ENCODE assay signal across 1 cellular context in genomic region chr4:150315175-150315574, GRCh38.
A peak's percentile ranks its signal among the peaks of the same experiment; 100 is the strongest.
TF ChIP-seq lines count a peak whose summit lies in the region.

No MANE protein-coding gene starts in this region.

TF ChIP-seq in K562, 482 proteins besides CTCF, POLR2A, EP300 and RAD21 (continued from another document and continues in another):
- TF ChIP-seq ZNF407 (IDR thresholded peaks at IDR 0.05; ENCODE audit: low read depth) (peak; percentile 44; the same call in 1 of the 2 replicates), POLR2B (IDR thresholded peaks at IDR 0.05; ENCODE audit: low read depth, partially characterized antibody) (no peak), ZNF717 (CRISPR knock-in tag; IDR thresholded peaks at IDR 0.05) (no peak), CBX1 (IDR thresholded peaks at IDR 0.05; ENCODE audit: low read depth) (no peak), TBL1XR1 (IDR thresholded peaks at IDR 0.05; ENCODE audit: low read length in 2 of 2) (no peak), PHF20 (IDR thresholded peaks at IDR 0.05; ENCODE audit: partially characterized antibody) (no peak), MTF1 (CRISPR knock-in tag; IDR thresholded peaks at IDR 0.05; ENCODE audit: borderline replicate concordance) (no peak), PURB (CRISPR knock-in tag; IDR thresholded peaks at IDR 0.05; ENCODE audit: low read depth) (no peak), POLR2AphosphoS2 (IDR thresholded peaks at IDR 0.05; ENCODE audit: low read length) (no peak), GTF2F1 (IDR thresholded peaks at IDR 0.05; ENCODE audit: low read depth, low read length) (no peak), SMAD1 (IDR thresholded peaks at IDR 0.05; ENCODE audit: low read depth, low read length, partially characterized antibody) (no peak), PRPF4 (IDR thresholded peaks at IDR 0.05; ENCODE audit: insufficient read depth, low read depth, low read length, poor library complexity, severe bottlenecking) (no peak), ZNF197 (CRISPR knock-in tag; IDR thresholded peaks at IDR 0.05; ENCODE audit: low read depth) (peak; percentile 48; the same call in 1 of the 2 replicates), ZNF140 (CRISPR knock-in tag; IDR thresholded peaks at IDR 0.05) (no peak), NELFE (IDR thresholded peaks at IDR 0.05; ENCODE audit: insufficient read depth, insufficient read length) (no peak), MYNN (IDR thresholded peaks at IDR 0.05) (no peak), MYNN (CRISPR knock-in tag; IDR thresholded peaks at IDR 0.05) (no peak), SMC3 (conservative IDR thresholded peaks at IDR 0.05; ENCODE audit: insufficient read depth, low read depth, low read length) (no peak), CTCFL (IDR thresholded peaks at IDR 0.05; ENCODE audit: borderline replicate concordance, insufficient read depth, low read depth, low read length, poor library complexity, severe bottlenecking) (no peak), ZNF175 (CRISPR knock-in tag; IDR thresholded peaks at IDR 0.05; ENCODE audit: low read depth) (peak; percentile 60; the same call in 1 of the 2 replicates), HDAC8 (tag; IDR thresholded peaks at IDR 0.05) (no peak)
- TF ChIP-seq, protein P1, sequence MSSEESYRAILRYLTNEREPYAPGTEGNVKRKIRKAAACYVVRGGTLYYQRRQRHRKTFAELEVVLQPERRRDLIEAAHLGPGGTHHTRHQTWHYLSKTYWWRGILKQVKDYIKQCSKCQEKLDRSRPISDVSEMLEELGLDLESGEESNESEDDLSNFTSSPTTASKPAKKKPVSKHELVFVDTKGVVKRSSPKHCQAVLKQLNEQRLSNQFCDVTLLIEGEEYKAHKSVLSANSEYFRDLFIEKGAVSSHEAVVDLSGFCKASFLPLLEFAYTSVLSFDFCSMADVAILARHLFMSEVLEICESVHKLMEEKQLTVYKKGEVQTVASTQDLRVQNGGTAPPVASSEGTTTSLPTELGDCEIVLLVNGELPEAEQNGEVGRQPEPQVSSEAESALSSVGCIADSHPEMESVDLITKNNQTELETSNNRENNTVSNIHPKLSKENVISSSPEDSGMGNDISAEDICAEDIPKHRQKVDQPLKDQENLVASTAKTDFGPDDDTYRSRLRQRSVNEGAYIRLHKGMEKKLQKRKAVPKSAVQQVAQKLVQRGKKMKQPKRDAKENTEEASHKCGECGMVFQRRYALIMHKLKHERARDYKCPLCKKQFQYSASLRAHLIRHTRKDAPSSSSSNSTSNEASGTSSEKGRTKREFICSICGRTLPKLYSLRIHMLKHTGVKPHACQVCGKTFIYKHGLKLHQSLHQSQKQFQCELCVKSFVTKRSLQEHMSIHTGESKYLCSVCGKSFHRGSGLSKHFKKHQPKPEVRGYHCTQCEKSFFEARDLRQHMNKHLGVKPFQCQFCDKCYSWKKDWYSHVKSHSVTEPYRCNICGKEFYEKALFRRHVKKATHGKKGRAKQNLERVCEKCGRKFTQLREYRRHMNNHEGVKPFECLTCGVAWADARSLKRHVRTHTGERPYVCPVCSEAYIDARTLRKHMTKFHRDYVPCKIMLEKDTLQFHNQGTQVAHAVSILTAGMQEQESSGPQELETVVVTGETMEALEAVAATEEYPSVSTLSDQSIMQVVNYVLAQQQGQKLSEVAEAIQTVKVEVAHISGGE (CRISPR knock-in tag; IDR thresholded peaks at IDR 0.05), result no peak
- TF ChIP-seq, protein P2, sequence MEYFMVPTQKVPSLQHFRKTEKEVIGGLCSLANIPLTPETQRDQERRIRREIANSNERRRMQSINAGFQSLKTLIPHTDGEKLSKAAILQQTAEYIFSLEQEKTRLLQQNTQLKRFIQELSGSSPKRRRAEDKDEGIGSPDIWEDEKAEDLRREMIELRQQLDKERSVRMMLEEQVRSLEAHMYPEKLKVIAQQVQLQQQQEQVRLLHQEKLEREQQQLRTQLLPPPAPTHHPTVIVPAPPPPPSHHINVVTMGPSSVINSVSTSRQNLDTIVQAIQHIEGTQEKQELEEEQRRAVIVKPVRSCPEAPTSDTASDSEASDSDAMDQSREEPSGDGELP (CRISPR knock-in tag; IDR thresholded peaks at IDR 0.05; ENCODE audit: borderline replicate concordance), result no peak
- TF ChIP-seq, protein P3, sequence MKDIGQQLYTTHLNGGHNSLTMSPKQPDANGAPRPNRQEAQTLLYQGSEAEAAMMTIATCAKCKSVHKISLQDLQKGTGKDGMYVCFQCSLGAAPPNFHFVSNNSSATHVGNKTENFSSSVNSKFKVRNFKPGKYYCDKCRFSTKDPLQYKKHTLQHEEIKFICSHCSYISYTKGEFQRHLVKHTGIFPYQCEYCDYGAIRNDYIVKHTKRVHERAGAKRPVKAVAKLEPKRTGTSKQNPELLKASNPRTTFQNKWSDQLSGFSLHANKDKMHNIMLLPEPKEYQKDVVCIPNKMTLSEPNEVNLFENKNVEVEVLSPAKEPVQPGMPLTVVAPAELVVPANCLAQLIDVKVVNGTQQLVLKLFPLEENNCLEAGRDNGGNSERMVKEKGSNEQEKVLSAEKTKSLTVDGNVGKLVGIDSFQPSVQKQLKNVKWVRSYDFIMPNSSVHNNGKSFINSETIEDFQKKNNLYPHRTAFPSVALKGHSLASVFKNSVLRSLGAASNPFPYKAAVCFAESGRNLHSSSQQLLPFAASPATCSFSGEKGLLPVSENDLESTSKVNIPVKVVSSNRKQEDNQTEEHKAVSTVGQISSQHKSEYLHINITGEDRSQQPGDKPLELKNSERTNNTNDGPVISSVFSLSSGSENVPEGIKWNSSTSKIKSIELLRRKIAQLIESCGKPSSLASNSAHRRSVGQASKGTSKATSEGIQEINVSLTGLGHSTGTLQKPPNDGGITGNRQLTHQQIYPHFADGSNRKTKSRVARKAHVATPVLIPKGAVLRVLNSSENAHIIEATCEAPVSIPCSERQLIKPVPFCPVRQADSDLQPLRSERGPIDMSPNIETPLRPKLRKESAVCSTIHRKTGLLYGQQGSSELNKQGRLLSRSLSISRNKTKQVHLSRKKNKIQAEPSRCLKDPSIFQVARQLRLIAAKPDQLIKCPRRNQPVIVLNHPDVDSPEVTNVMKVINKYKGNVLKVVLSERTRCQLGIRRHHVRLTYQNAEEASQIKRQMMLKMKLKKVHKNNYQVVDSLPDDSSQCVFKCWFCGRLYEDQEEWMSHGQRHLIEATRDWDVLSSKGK (CRISPR knock-in tag; IDR thresholded peaks at IDR 0.05), result no peak
- TF ChIP-seq, protein P4, sequence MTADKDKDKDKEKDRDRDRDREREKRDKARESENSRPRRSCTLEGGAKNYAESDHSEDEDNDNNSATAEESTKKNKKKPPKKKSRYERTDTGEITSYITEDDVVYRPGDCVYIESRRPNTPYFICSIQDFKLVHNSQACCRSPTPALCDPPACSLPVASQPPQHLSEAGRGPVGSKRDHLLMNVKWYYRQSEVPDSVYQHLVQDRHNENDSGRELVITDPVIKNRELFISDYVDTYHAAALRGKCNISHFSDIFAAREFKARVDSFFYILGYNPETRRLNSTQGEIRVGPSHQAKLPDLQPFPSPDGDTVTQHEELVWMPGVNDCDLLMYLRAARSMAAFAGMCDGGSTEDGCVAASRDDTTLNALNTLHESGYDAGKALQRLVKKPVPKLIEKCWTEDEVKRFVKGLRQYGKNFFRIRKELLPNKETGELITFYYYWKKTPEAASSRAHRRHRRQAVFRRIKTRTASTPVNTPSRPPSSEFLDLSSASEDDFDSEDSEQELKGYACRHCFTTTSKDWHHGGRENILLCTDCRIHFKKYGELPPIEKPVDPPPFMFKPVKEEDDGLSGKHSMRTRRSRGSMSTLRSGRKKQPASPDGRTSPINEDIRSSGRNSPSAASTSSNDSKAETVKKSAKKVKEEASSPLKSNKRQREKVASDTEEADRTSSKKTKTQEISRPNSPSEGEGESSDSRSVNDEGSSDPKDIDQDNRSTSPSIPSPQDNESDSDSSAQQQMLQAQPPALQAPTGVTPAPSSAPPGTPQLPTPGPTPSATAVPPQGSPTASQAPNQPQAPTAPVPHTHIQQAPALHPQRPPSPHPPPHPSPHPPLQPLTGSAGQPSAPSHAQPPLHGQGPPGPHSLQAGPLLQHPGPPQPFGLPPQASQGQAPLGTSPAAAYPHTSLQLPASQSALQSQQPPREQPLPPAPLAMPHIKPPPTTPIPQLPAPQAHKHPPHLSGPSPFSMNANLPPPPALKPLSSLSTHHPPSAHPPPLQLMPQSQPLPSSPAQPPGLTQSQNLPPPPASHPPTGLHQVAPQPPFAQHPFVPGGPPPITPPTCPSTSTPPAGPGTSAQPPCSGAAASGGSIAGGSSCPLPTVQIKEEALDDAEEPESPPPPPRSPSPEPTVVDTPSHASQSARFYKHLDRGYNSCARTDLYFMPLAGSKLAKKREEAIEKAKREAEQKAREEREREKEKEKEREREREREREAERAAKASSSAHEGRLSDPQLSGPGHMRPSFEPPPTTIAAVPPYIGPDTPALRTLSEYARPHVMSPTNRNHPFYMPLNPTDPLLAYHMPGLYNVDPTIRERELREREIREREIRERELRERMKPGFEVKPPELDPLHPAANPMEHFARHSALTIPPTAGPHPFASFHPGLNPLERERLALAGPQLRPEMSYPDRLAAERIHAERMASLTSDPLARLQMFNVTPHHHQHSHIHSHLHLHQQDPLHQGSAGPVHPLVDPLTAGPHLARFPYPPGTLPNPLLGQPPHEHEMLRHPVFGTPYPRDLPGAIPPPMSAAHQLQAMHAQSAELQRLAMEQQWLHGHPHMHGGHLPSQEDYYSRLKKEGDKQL (CRISPR knock-in tag; IDR thresholded peaks at IDR 0.05; ENCODE audit: borderline replicate concordance), result no peak
- TF ChIP-seq, protein P5, sequence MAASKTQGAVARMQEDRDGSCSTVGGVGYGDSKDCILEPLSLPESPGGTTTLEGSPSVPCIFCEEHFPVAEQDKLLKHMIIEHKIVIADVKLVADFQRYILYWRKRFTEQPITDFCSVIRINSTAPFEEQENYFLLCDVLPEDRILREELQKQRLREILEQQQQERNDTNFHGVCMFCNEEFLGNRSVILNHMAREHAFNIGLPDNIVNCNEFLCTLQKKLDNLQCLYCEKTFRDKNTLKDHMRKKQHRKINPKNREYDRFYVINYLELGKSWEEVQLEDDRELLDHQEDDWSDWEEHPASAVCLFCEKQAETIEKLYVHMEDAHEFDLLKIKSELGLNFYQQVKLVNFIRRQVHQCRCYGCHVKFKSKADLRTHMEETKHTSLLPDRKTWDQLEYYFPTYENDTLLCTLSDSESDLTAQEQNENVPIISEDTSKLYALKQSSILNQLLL (CRISPR knock-in tag; IDR thresholded peaks at IDR 0.05; ENCODE audit: borderline replicate concordance), result no peak
- TF ChIP-seq, protein P6, sequence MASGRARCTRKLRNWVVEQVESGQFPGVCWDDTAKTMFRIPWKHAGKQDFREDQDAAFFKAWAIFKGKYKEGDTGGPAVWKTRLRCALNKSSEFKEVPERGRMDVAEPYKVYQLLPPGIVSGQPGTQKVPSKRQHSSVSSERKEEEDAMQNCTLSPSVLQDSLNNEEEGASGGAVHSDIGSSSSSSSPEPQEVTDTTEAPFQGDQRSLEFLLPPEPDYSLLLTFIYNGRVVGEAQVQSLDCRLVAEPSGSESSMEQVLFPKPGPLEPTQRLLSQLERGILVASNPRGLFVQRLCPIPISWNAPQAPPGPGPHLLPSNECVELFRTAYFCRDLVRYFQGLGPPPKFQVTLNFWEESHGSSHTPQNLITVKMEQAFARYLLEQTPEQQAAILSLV (tag; IDR thresholded peaks at IDR 0.05), result peak; percentile 17; the same call in 1 of the 2 replicates
